9 cellular contexts compared by ENCODE assay signal in genomic region chr3:27568393-27568792, GRCh38.
A peak's percentile ranks its signal among the peaks of the same experiment; 100 is the strongest.
DNase-seq lines count a peak whose midpoint lies in the region; ATAC-seq and TF ChIP-seq lines count a peak whose summit lies in the region.
"Had no signal": no experiment of that assay in that cellular context is flagged by ENCODE, and none has a peak within 500 bp of the region (broad histone marks: within the 10 kb centered on the region; RNA-seq: fewer than 3 reads in every experiment).

No MANE protein-coding gene starts in this region.

- H3K79me2 ChIP-seq in SK-N-SH (ENCODE audit: insufficient read depth), result no peaks in the 10 kb centered on the region

- no peak for ATAC-seq in HG03378 (IDR thresholded peaks at IDR 0.05; ENCODE audit: unreplicated experiment)

- no peak for TF ChIP-seq RAD21 in SK-N-SH (IDR thresholded peaks at IDR 0.05; ENCODE audit: low read length)

- H3F3A ChIP-seq in SK-N-SH (replicated peaks; ENCODE audit: insufficient read depth), result no peaks in the 10 kb centered on the region

- no peaks in the 10 kb centered on the region for H3K9me2 ChIP-seq in SK-N-SH

- in situ Hi-C loops in KBM-7 (cut with MboI; ENCODE audit: low pct_unique_long_range_greater_than_20kb, low sequenced_read_pairs), result no loop called here

- H3K4me1 ChIP-seq in SK-N-SH (ENCODE audit: control insufficient read depth in 1 of 2, insufficient read depth in 2 of 2, low read depth in 1 of 2, low read length in 1 of 2) (peaks cover 3 to 8% of the 10 kb centered on the region in 2 experiments; a peak in 1 of 4 replicates), sigmoid colon (peaks cover 0 to 46% (median 42%) of the 10 kb centered on the region in 4 donors)

- H3K9ac ChIP-seq in SK-N-SH, result no peak overlapping the region

- intact Hi-C loops in sigmoid colon (cut with DNase I), result loop anchor here (5.0 kb wide), 2 partner anchors 36 to 86 kb away; partner anchors contain the start of gene SLC4A7

- no peaks in the 10 kb centered on the region for H3K9me3 ChIP-seq in SK-N-SH
- no peaks in the 10 kb centered on the region for H3K9me3 ChIP-seq in sigmoid colon

- H2AFZ ChIP-seq in SK-N-SH (ENCODE audit: low read depth), result peak overlapping the region; percentile 73

- H3K36me3 ChIP-seq in SK-N-SH (replicated peaks in 1 of 2; ENCODE audit: control insufficient read depth in 1 of 2, insufficient read depth in 2 of 2, low read length in 1 of 2), result no peaks in the 10 kb centered on the region
- no peaks in the 10 kb centered on the region for H3K36me3 ChIP-seq in sigmoid colon

- WGBS in SK-N-SH (ENCODE audit: low lambda C conversion rate), result 37% methylated on average over 5 of the region's 5 CpGs
- WGBS in sigmoid colon, 2 donors, result 58 to 60% methylated on average over 5 of the region's 5 CpGs

- no peak for TF ChIP-seq CTCF in SK-N-SH (IDR thresholded peaks at IDR 0.05)
- no peak for TF ChIP-seq CTCF in foreskin fibroblast (IDR thresholded peaks at IDR 0.05; ENCODE audit: low read depth, low read length)
- no peak for TF ChIP-seq CTCF in sigmoid colon (IDR thresholded peaks at IDR 0.05)

- H3K4me3 ChIP-seq in SK-N-SH (ENCODE audit: low read depth in 2 of 2, low read length in 1 of 2), result no peak overlapping the region
- H3K4me3 ChIP-seq in foreskin fibroblast (ENCODE audit: low read depth in 1 of 2, low read length in 2 of 2), result no peak overlapping the region
- peak overlapping the region in 1 of 4 donors; percentile 3 for H3K4me3 ChIP-seq in sigmoid colon

- POLR2A ChIA-PET in SK-N-SH (lab: Yijun Ruan, JAX), result no interaction called here

- no peaks in the 10 kb centered on the region for H3K27me3 ChIP-seq in SK-N-SH (ENCODE audit: insufficient read depth)
- H3K27me3 ChIP-seq in sigmoid colon, result no peaks in the 10 kb centered on the region

- peak in 1 of 2 experiments; percentile 38; a peak in 1 of 4 replicates for TF ChIP-seq EP300 in SK-N-SH (IDR thresholded peaks at IDR 0.05; ENCODE audit: borderline replicate concordance in 1 of 2, low read depth in 1 of 2, low read length in 1 of 2)
- TF ChIP-seq EP300 in sigmoid colon (IDR thresholded peaks at IDR 0.05), result peak; percentile 64 to 83 (median 76)

- DNase-seq in GOT3 (lab: John Stamatoyannopoulos, UW), result peak; percentile 4
- DNase-seq in SK-N-SH, result peak; percentile 58
- DNase-seq in foreskin fibroblast, result peak; percentile 86 to 96
- peak; percentile 95 for DNase-seq in sigmoid colon
- DNase-seq in NCI-H2107 treated with DMSO at 0.1 percent for 48 hours (lab: John Stamatoyannopoulos, UW; ENCODE audit: unreplicated experiment), result no peak
- DNase-seq in 8988T, result no peak
- no peak for DNase-seq in KBM-7
- DNase-seq: T-helper 9 cell had no signal

- CTCF ChIA-PET in SK-N-SH (lab: Yijun Ruan, JAX), result interaction anchor here (0.9 kb wide), 1 partner anchor 13 kb away, joined by 3 read pairs; no protein-coding TSS in a partner anchor

- no peaks in the 10 kb centered on the region for H4K20me1 ChIP-seq in SK-N-SH (ENCODE audit: insufficient read depth)

- TF ChIP-seq POLR2A in sigmoid colon (IDR thresholded peaks at IDR 0.05), result no peak

- peak overlapping the region; percentile 8; the same call in 1 of the 2 replicates for H3K4me2 ChIP-seq in SK-N-SH

- H3K27ac ChIP-seq in SK-N-SH (ENCODE audit: low read depth in 2 of 2, low read length in 1 of 2) (peak overlapping the region in 1 of 2 experiments; percentile 56; a peak in 2 of 4 replicates), sigmoid colon (peak overlapping the region in 3 of 4 donors; percentile 74 to 83 (median 83))

TF ChIP-seq in SK-N-SH, 30 proteins besides CTCF, POLR2A, EP300 and RAD21 (continues in another document):
- TF ChIP-seq IRF3 (IDR thresholded peaks at IDR 0.05; ENCODE audit: low read depth, low read length) (no peak), SMC3 (IDR thresholded peaks at IDR 0.05; ENCODE audit: low read depth, low read length) (no peak), CHD2 (IDR thresholded peaks at IDR 0.05; ENCODE audit: low read length, partially characterized antibody) (peak; percentile 17), USF2 (IDR thresholded peaks at IDR 0.05; ENCODE audit: borderline replicate concordance, low read depth, low read length) (no peak), REST (IDR thresholded peaks at IDR 0.05; ENCODE audit: low read depth, low read length) (no peak), NFIC (IDR thresholded peaks at IDR 0.05; ENCODE audit: borderline replicate concordance) (peak; percentile 47), ZBTB33 (IDR thresholded peaks at IDR 0.05; ENCODE audit: borderline replicate concordance, low read depth) (no peak), TAF1 (IDR thresholded peaks at IDR 0.05; ENCODE audit: borderline replicate concordance, low read depth, low read length) (no peak), SIN3A (IDR thresholded peaks at IDR 0.05; ENCODE audit: borderline replicate concordance, low read depth, low read length) (no peak), TEAD4 (IDR thresholded peaks at IDR 0.05; ENCODE audit: borderline replicate concordance, insufficient read depth) (no peak), FOXM1 (IDR thresholded peaks at IDR 0.05; ENCODE audit: low read depth) (no peak), TCF12 (IDR thresholded peaks at IDR 0.05) (peak; percentile 22; the same call in 1 of the 2 replicates), RCOR1 (IDR thresholded peaks at IDR 0.05; ENCODE audit: low read length) (peak; percentile 46; the same call in 1 of the 2 replicates), EZH2phosphoT487 (IDR thresholded peaks at IDR 0.05; ENCODE audit: borderline replicate concordance, low read depth) (no peak), POLR2AphosphoS5 (IDR thresholded peaks at IDR 0.05; ENCODE audit: low read depth, low read length) (no peak), GABPA (IDR thresholded peaks at IDR 0.05; ENCODE audit: low read depth) (no peak), YY1 (IDR thresholded peaks at IDR 0.05; ENCODE audit: low read depth) (no peak), MEF2A (IDR thresholded peaks at IDR 0.05; ENCODE audit: borderline replicate concordance, low read depth) (no peak), JUND (IDR thresholded peaks at IDR 0.05) (no peak), RXRA (IDR thresholded peaks at IDR 0.05; ENCODE audit: borderline replicate concordance, low read depth) (no peak), MXI1 (IDR thresholded peaks at IDR 0.05; ENCODE audit: low read depth, low read length) (peak; percentile 30; the same call in 1 of the 2 replicates)

Comparison
In these comparisons a context has a peak if more than half of its experiments do, and no peak if none do; other contexts are left out.
1. DNase-seq: peak in GOT3 (single experiment), SK-N-SH (single experiment), foreskin fibroblast (2 of 2) and sigmoid colon (single experiment); none in NCI-H2107 treated with DMSO at 0.1 percent for 48 hours (single experiment), 8988T (single experiment) and KBM-7 (single experiment).